ENCODE assay signal across 1 cellular context in the genomic region with DNA sequence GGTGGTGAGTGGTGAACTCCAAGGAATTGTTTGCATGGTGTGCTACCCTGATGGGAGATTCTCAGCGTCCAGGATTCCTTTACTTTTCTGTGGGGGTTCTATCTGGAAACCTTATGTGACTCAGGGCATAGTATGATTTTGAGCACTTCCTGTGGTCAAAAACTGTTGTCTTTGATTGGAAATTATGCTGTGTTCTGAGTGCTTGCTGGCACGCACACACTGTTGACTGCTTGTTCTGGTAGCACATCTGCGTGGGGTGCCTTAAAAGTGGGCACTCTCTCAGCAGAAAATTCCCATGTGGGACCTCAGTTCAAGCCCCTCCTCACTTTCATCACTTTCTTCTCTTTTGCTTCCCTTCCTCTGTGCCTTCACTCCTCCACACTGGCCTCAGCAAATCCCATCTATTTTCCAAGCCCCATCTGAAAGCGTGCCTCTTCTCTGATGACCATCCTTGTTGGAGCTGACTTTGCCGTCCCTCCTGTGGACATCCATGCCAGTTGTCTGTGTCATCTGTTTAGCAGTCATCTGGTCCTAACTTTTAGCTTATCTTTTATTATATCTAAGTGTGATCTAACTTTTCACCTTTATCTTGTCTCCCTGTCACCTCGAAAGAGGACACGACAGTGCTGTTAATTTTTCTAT.
TF ChIP-seq lines count a peak whose summit lies in the region.

No MANE protein-coding gene starts in this region.

TF ChIP-seq in endothelial cell of umbilical vein, 7 proteins besides CTCF, POLR2A, EP300 and RAD21:
- peak; percentile 30 for TF ChIP-seq POLR2AphosphoS5 (IDR thresholded peaks at IDR 0.05; ENCODE audit: insufficient read depth, low read depth, low read length)
- TF ChIP-seq EZH2 (IDR thresholded peaks at IDR 0.05; ENCODE audit: borderline replicate concordance, low read depth, low read length, severe bottlenecking): no peak
- peak; percentile 16 for TF ChIP-seq JUN (IDR thresholded peaks at IDR 0.05; ENCODE audit: borderline replicate concordance, insufficient read depth, insufficient read length, low read depth)
- no peak for TF ChIP-seq GATA2 (IDR thresholded peaks at IDR 0.05; ENCODE audit: insufficient read depth, insufficient read length, low read depth, low read length)
- peak; percentile 53 for TF ChIP-seq FOS (IDR thresholded peaks at IDR 0.05; ENCODE audit: borderline replicate concordance, insufficient read depth, low read length)
- no peak for TF ChIP-seq MYC (IDR thresholded peaks at IDR 0.05; ENCODE audit: low read depth, low read length)
- no peak for TF ChIP-seq MAX (IDR thresholded peaks at IDR 0.05; ENCODE audit: insufficient read depth, insufficient read length)
TF ChIP-seq in endothelial cell of umbilical vein: peak in this region for 3.
